Comparison of ENCODE assay signal across 8 cellular contexts in genomic region chr15:67146875-67147381, GRCh38.
DNase-seq lines count a peak whose midpoint lies in the region; ATAC-seq and TF ChIP-seq lines count a peak whose summit lies in the region.

No MANE protein-coding gene starts in this region.

- peak overlapping the region; percentile 82 for H3K27ac Mint-ChIP-seq in activated T-helper 17 cell treated with anti-CD3 and anti-CD28 coated beads, Interleukin-2, amount 50 U/mL, for 72 hours

- H3K4me1 ChIP-seq in left ventricle myocardium inferior = peaks cover 97% of the 10 kb centered on the region

- H3K27me3 Mint-ChIP-seq in activated T-helper 17 cell treated with anti-CD3 and anti-CD28 coated beads, Interleukin-2, amount 50 U/mL, for 72 hours = no peaks in the 10 kb centered on the region

- peak; percentile 27 for DNase-seq in activated naive CD4-positive, alpha-beta T cell treated with Interleukin-2 at 50 U/mL for 16 hours
- DNase-seq in activated naive CD4-positive, alpha-beta T cell (lab: John Stamatoyannopoulos, UW) = no peak
- DNase-seq in left ventricle myocardium inferior (no peak), skeletal muscle cell (ENCODE audit: low read depth) (peak; percentile 88), NCI-H1694 (lab: John Stamatoyannopoulos, UW) (no peak), GDM1 (lab: John Stamatoyannopoulos, UW) (no peak)

- intact Hi-C loops in left ventricle myocardium inferior (cut with micrococcal nuclease) = no loop called here

- no peak for TF ChIP-seq CTCF in left ventricle myocardium inferior (IDR thresholded peaks at IDR 0.05; ENCODE audit: borderline replicate concordance)

- peak overlapping the region; percentile 80 for H3K4me3 Mint-ChIP-seq in activated T-helper 17 cell treated with anti-CD3 and anti-CD28 coated beads, Interleukin-2, amount 50 U/mL, for 72 hours

- no peaks in the 10 kb centered on the region for H3K27me3 ChIP-seq in left ventricle myocardium inferior (ENCODE audit: low read depth)

- ATAC-seq in activated T-helper 17 cell treated with anti-CD3 and anti-CD28 coated beads, Interleukin-2, amount 50 U/mL, for 72 hours (replicated peaks) = peak; percentile 66
- ATAC-seq in GM21390 (IDR thresholded peaks at IDR 0.05; ENCODE audit: unreplicated experiment) = no peak

- peak overlapping the region; percentile 84 for H3K27ac ChIP-seq in left ventricle myocardium inferior (replicated peaks)

- H3K36me3 ChIP-seq in left ventricle myocardium inferior = no peaks in the 10 kb centered on the region

- H3K4me3 ChIP-seq in left ventricle myocardium inferior = no peak overlapping the region
- H3K4me3 ChIP-seq in skeletal muscle cell (ENCODE audit: low read depth, low read length) = no peak overlapping the region

- H3K9me3 Mint-ChIP-seq in activated T-helper 17 cell treated with anti-CD3 and anti-CD28 coated beads, Interleukin-2, amount 50 U/mL, for 72 hours = no peaks in the 10 kb centered on the region

- H3K4me1 Mint-ChIP-seq in activated T-helper 17 cell treated with anti-CD3 and anti-CD28 coated beads, Interleukin-2, amount 50 U/mL, for 72 hours = peaks cover 79% of the 10 kb centered on the region

- H3K9me3 ChIP-seq in left ventricle myocardium inferior (replicated peaks) = no peaks in the 10 kb centered on the region

- peaks cover 7% of the 10 kb centered on the region for H3K36me3 Mint-ChIP-seq in activated T-helper 17 cell treated with anti-CD3 and anti-CD28 coated beads, Interleukin-2, amount 50 U/mL, for 72 hours (ENCODE audit: low read depth)

Comparison
In these comparisons a context has a peak if more than half of its experiments do, and no peak if none do; other contexts are left out.
1. DNase-seq: peak in activated naive CD4-positive, alpha-beta T cell treated with Interleukin-2 at 50 U/mL for 16 hours (single experiment) and skeletal muscle cell (single experiment); none in activated naive CD4-positive, alpha-beta T cell (0 of 4), left ventricle myocardium inferior (single experiment), NCI-H1694 (single experiment) and GDM1 (single experiment).